1 cellular context compared by ENCODE assay signal in genomic region chr19:48961051-48961649, GRCh38.
TF ChIP-seq lines count a peak whose summit lies in the region.

No MANE protein-coding gene starts in this region.

TF ChIP-seq in HepG2, 621 proteins besides CTCF, POLR2A, EP300 and RAD21 (continues in another document):
- TF ChIP-seq CEBPG (CRISPR knock-in tag; IDR thresholded peaks at IDR 0.05) (peak; percentile 11; the same call in 1 of the 2 replicates), HDAC2 (CRISPR knock-in tag; IDR thresholded peaks at IDR 0.05) (peak; percentile 29; the same call in 1 of the 2 replicates), ZNF770 (CRISPR knock-in tag; IDR thresholded peaks at IDR 0.05) (peak; percentile 89), TFDP1 (CRISPR knock-in tag; IDR thresholded peaks at IDR 0.05; ENCODE audit: borderline replicate concordance) (peak; percentile 80; the same call in 1 of the 2 replicates), ZNF362 (CRISPR knock-in tag; IDR thresholded peaks at IDR 0.05; ENCODE audit: borderline replicate concordance) (peak; percentile 85), ZSCAN5A (CRISPR knock-in tag; IDR thresholded peaks at IDR 0.05; ENCODE audit: borderline replicate concordance) (no peak), POLR2G (IDR thresholded peaks at IDR 0.05; ENCODE audit: low read depth, low read length) (peak; percentile 58), RBM22 (optimal IDR thresholded peaks at IDR 0.05; ENCODE audit: low read length) (peak; percentile 65), IKZF5 (CRISPR knock-in tag; IDR thresholded peaks at IDR 0.05) (0 out of 2 replicates have a peak, but pooled peaks have one; percentile 8), RXRA (CRISPR knock-in tag; IDR thresholded peaks at IDR 0.05) (peak; percentile 95), NR2F6 (IDR thresholded peaks at IDR 0.05) (peak; percentile 96), NR2F6 (CRISPR knock-in tag; IDR thresholded peaks at IDR 0.05) (peak; percentile 84; the same call in 1 of the 2 replicates), RARA (CRISPR knock-in tag; IDR thresholded peaks at IDR 0.05) (peak; percentile 93), CENPT (CRISPR knock-in tag; IDR thresholded peaks at IDR 0.05; ENCODE audit: low read depth) (0 out of 2 replicates have a peak, but pooled peaks have one; percentile 43), ZSCAN21 (CRISPR knock-in tag; IDR thresholded peaks at IDR 0.05; ENCODE audit: borderline replicate concordance) (peak; percentile 32; the same call in 1 of the 2 replicates), MED1 (CRISPR knock-in tag; IDR thresholded peaks at IDR 0.05) (0 out of 2 replicates have a peak, but pooled peaks have one; percentile 11), CREM (IDR thresholded peaks at IDR 0.05) (no peak), CREM (CRISPR knock-in tag; IDR thresholded peaks at IDR 0.05) (no peak), ZMYM3 (CRISPR knock-in tag; IDR thresholded peaks at IDR 0.05) (peak; percentile 69; the same call in 1 of the 2 replicates), ZMYM2 (CRISPR knock-in tag; IDR thresholded peaks at IDR 0.05) (peak; percentile 41; the same call in 1 of the 2 replicates), ONECUT2 (CRISPR knock-in tag; IDR thresholded peaks at IDR 0.05) (0 out of 2 replicates have a peak, but pooled peaks have one; percentile 9), TCF7L2 (IDR thresholded peaks at IDR 0.05; ENCODE audit: low read depth, low read length) (no peak), HNF4G (IDR thresholded peaks at IDR 0.05; ENCODE audit: borderline replicate concordance, low read depth, low read length) (peak; percentile 11; the same call in 1 of the 2 replicates), HNF4G (CRISPR knock-in tag; IDR thresholded peaks at IDR 0.05; ENCODE audit: borderline replicate concordance, low read depth) (no peak), ADNP (CRISPR knock-in tag; IDR thresholded peaks at IDR 0.05) (0 out of 2 replicates have a peak, but pooled peaks have one; percentile 32), ZNF180 (CRISPR knock-in tag; IDR thresholded peaks at IDR 0.05; ENCODE audit: borderline replicate concordance, low read depth) (no peak), ZNF768 (CRISPR knock-in tag; IDR thresholded peaks at IDR 0.05) (peak; percentile 49; the same call in 1 of the 2 replicates), PCBP2 (optimal IDR thresholded peaks at IDR 0.05; ENCODE audit: low read depth, low read length, poor library complexity, severe bottlenecking) (no peak), NR2C2 (CRISPR knock-in tag; IDR thresholded peaks at IDR 0.05; ENCODE audit: borderline replicate concordance) (peak; percentile 91), ZNF3 (CRISPR knock-in tag; IDR thresholded peaks at IDR 0.05) (0 out of 2 replicates have a peak, but pooled peaks have one; percentile 23), ZNF780A (CRISPR knock-in tag; IDR thresholded peaks at IDR 0.05) (0 out of 2 replicates have a peak, but pooled peaks have one; percentile 56), MIER2 (CRISPR knock-in tag; IDR thresholded peaks at IDR 0.05) (no peak), ZNF280D (CRISPR knock-in tag; IDR thresholded peaks at IDR 0.05) (peak; percentile 28; the same call in 1 of the 2 replicates), GATAD2A (CRISPR knock-in tag; IDR thresholded peaks at IDR 0.05) (peak; percentile 14; the same call in 1 of the 2 replicates), ZNF33B (CRISPR knock-in tag; IDR thresholded peaks at IDR 0.05) (no peak), ZBTB7A (CRISPR knock-in tag; IDR thresholded peaks at IDR 0.05) (peak; percentile 34; the same call in 1 of the 2 replicates), NR2F1 (CRISPR knock-in tag; IDR thresholded peaks at IDR 0.05) (peak; percentile 76 to 81; a peak in 3 of 4 replicates), ESRRA (CRISPR knock-in tag; IDR thresholded peaks at IDR 0.05; ENCODE audit: low read depth) (peak; percentile 85), NCOR1 (IDR thresholded peaks at IDR 0.05; ENCODE audit: borderline replicate concordance, low read length) (peak; percentile 69; the same call in 1 of the 2 replicates), ZNF484 (CRISPR knock-in tag; IDR thresholded peaks at IDR 0.05; ENCODE audit: borderline replicate concordance, low read depth) (no peak), TFDP2 (CRISPR knock-in tag; IDR thresholded peaks at IDR 0.05) (peak; percentile 44; the same call in 1 of the 2 replicates), AGO1 (IDR thresholded peaks at IDR 0.05; ENCODE audit: low read depth, low read length, poor library complexity, severe bottlenecking) (no peak), KDM2A (CRISPR knock-in tag; IDR thresholded peaks at IDR 0.05; ENCODE audit: borderline replicate concordance, low read depth) (peak; percentile 13; the same call in 1 of the 2 replicates), FOXO1 (CRISPR knock-in tag; IDR thresholded peaks at IDR 0.05) (no peak), SP140L (CRISPR knock-in tag; IDR thresholded peaks at IDR 0.05; ENCODE audit: borderline replicate concordance) (no peak), ATF7-NPFF (CRISPR knock-in tag; IDR thresholded peaks at IDR 0.05; ENCODE audit: low read depth) (0 out of 2 replicates have a peak, but pooled peaks have one; percentile 5), SSRP1 (CRISPR knock-in tag; IDR thresholded peaks at IDR 0.05) (peak; percentile 49; the same call in 1 of the 2 replicates), ATF5 (CRISPR knock-in tag; IDR thresholded peaks at IDR 0.05; ENCODE audit: low read depth) (no peak), FOXC1 (CRISPR knock-in tag; IDR thresholded peaks at IDR 0.05; ENCODE audit: borderline replicate concordance) (0 out of 2 replicates have a peak, but pooled peaks have one; percentile 13), HNRNPL (IDR thresholded peaks at IDR 0.05; ENCODE audit: low read depth, low read length) (0 out of 2 replicates have a peak, but pooled peaks have one; percentile 25), ZNF251 (CRISPR knock-in tag; IDR thresholded peaks at IDR 0.05) (no peak), TBL1XR1 (IDR thresholded peaks at IDR 0.05; ENCODE audit: borderline replicate concordance, low read length, partially characterized antibody) (peak; percentile 27), NR2F2 (IDR thresholded peaks at IDR 0.05; ENCODE audit: borderline replicate concordance, low read depth) (peak; percentile 82), THAP11 (CRISPR knock-in tag; IDR thresholded peaks at IDR 0.05) (0 out of 2 replicates have a peak, but pooled peaks have one; percentile 12), ZBTB39 (CRISPR knock-in tag; IDR thresholded peaks at IDR 0.05) (no peak)
